13 cellular contexts compared by ENCODE assay signal in the genomic region with DNA sequence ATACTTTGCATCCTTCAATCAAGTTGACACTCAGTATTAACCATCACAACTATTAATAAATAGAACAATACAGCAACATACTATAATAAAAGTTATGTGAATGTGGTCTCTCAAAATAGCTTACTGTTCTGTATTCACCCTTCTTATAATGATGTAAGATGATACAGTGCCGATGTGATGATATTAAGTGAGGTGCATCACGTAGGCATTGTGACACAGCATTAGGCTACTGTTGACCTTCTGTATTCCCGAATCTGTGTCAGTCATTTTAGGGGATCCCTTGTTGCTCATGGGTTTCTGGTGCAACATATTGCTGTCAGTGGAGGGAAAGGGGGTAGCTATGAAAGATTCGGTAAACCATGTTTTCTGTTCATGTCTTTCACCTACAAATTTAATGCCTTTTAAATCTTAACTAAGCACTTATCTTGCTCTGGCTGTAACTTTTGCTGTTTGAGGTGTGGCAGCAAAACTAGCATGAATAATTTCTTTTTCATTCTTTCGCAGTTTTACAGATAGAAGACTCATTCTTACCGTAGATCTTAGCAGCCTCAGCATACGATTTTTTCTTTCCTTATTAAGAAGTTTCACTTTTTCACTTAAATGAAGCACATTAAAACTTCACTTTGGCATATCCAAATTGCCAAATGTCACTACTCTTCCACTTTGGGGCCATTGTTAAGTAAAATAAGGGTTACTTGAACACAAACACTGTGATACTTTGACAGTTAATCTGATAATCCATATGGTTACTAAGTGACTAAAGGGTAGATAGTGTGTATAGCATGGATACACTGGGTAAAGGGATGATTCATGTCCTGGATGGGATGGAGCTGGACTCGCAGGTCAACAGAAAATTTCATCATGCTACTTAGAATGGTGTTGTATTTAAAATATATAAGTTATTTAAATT. TPM values are rescaled to one million over a fixed set of nuclear protein-coding genes. Genes with fewer than 3 reads are reported as not detected.
DNase-seq lines count a peak whose midpoint lies in the region; ATAC-seq and TF ChIP-seq lines count a peak whose summit lies in the region.
"Had no signal": no experiment of that assay in that cellular context is flagged by ENCODE, and none has a peak within 500 bp of the region (broad histone marks: within the 10 kb centered on the region; RNA-seq: fewer than 3 reads in every experiment).

No MANE protein-coding gene starts in this region.

- H3K36me3 ChIP-seq in Peyer's patch, result no peaks in the 10 kb centered on the region

- H3K27me3 ChIP-seq in Peyer's patch, result no peaks in the 10 kb centered on the region

- ATAC-seq in GM19395 (IDR thresholded peaks at IDR 0.05; ENCODE audit: unreplicated experiment), result no peak
- no peak for ATAC-seq in HG02763 (IDR thresholded peaks at IDR 0.05; ENCODE audit: unreplicated experiment)

- TF ChIP-seq POLR2A in Peyer's patch (IDR thresholded peaks at IDR 0.05), result no peak

- peaks cover 0 to 46% (median 0%) of the 10 kb centered on the region in 4 donors for H3K4me1 ChIP-seq in Peyer's patch

- TF ChIP-seq CTCF in cardiac fibroblast (IDR thresholded peaks at IDR 0.05; ENCODE audit: low read depth, low read length) (no peak), Peyer's patch (IDR thresholded peaks at IDR 0.05) (no peak)

- H3K9me3 ChIP-seq in Peyer's patch, result no peaks in the 10 kb centered on the region

- DNase-seq in ELR (ENCODE audit: low read depth), result peak; percentile 83
- peak; percentile 13 for DNase-seq in M059J (ENCODE audit: low read depth)
- DNase-seq in cardiac fibroblast (ENCODE audit: low read depth in 2 of 2), result peak; percentile 61 to 82
- DNase-seq in lung microvascular endothelial cell (ENCODE audit: low read depth in 2 of 2), result peak; percentile 11 to 75
- no peak for DNase-seq in Peyer's patch
- no peak for DNase-seq in central memory CD4-positive, alpha-beta T cell
- DNase-seq: cerebellar nuclear complex, hippocampal formation, mesendoderm, NCI-H345, SHP77 treated with DMSO at 0.1 percent for 48 hours had no signal

- no peak overlapping the region for H3K27ac ChIP-seq in Peyer's patch

- no peak overlapping the region for H3K4me3 ChIP-seq in cardiac fibroblast (replicated peaks in 1 of 2; ENCODE audit: low read depth in 2 of 2, low read length in 2 of 2)
- H3K4me3 ChIP-seq in Peyer's patch, result no peak overlapping the region

RNA-seq across cellular contexts. Expression of gene NFAT5, which starts 29.6 kb away (rescaled TPM):
- total RNA-seq in M059J (2014; rRNA removed; shearing (Covaris generic)), result 12.4 and 34.5 TPM in 2 replicates
- 21.8 and 40.3 TPM in 2 replicates for total RNA-seq in lung microvascular endothelial cell
- total RNA-seq in Peyer's patch, result 10 to 100 TPM; 40.5 to 93.3 (median 66.8) TPM

Comparison
In these comparisons a context has a peak if more than half of its experiments do, and no peak if none do; other contexts are left out.
1. DNase-seq: peak in ELR (single experiment), M059J (single experiment), cardiac fibroblast (2 of 2) and lung microvascular endothelial cell (2 of 2); none in Peyer's patch (0 of 3) and central memory CD4-positive, alpha-beta T cell (single experiment).